Comparison of ENCODE assay signal across 1 cellular context in genomic region chr5:40599676-40600075, GRCh38.
TF ChIP-seq lines count a peak whose summit lies in the region.

No MANE protein-coding gene starts in this region.

TF ChIP-seq in IMR-90, 13 proteins besides CTCF, POLR2A, EP300 and RAD21 (continued from another document):
- TF ChIP-seq BHLHE40 (IDR thresholded peaks at IDR 0.05; ENCODE audit: low read depth, low read length) = no peak
- TF ChIP-seq RFX5 (IDR thresholded peaks at IDR 0.05; ENCODE audit: low read depth, low read length) = no peak
- TF ChIP-seq CEBPB (IDR thresholded peaks at IDR 0.05; ENCODE audit: low read depth, low read length) = no peak
- no peak for TF ChIP-seq MAFK (IDR thresholded peaks at IDR 0.05; ENCODE audit: low read depth, low read length)
- TF ChIP-seq FOS (IDR thresholded peaks at IDR 0.05; ENCODE audit: low read depth, low read length) = no peak
- TF ChIP-seq SMC3 (IDR thresholded peaks at IDR 0.05; ENCODE audit: low read depth, low read length) = no peak
TF ChIP-seq in IMR-90: peak in this region for 0.
